ENCODE assay signal across 22 cellular contexts in the genomic region with DNA sequence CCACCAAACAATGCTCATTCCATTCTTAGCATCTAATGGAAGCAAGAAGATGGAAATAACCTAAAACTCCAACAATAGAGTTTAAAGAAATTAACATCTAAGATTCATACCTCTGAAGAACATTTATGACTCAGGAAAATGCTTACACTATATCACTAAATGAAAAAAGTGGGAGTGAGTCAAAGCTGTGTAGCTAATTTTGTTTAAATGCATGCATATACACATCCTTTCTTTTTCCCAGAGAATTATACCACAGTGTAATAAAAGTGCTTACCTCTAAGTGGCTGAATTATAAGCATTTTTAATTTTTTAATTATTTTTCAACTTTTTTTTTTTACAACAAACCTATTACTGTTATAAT. TPM values are rescaled to one million over a fixed set of nuclear protein-coding genes. Genes with fewer than 3 reads are reported as not detected.
DNase-seq lines count a peak whose midpoint lies in the region; ATAC-seq and TF ChIP-seq lines count a peak whose summit lies in the region.
"Had no signal": no experiment of that assay in that cellular context is flagged by ENCODE, and none has a peak within 500 bp of the region (broad histone marks: within the 10 kb centered on the region; RNA-seq: fewer than 3 reads in every experiment).

No MANE protein-coding gene starts in this region.

- H3F3A ChIP-seq in GM23338 (replicated peaks; ENCODE audit: low read depth), result no peaks in the 10 kb centered on the region

- H3K27ac Mint-ChIP-seq in Calu3 (ENCODE audit: unreplicated experiment) (peak overlapping the region; percentile 25), GM23338 (no peak overlapping the region)
- H3K27ac Mint-ChIP-seq: CD4-positive, CD25-positive, alpha-beta regulatory T cell; IgD-negative memory B cell had no signal

- peaks cover 3% of the 10 kb centered on the region for H3K9me3 Mint-ChIP-seq in Calu3 (ENCODE audit: low read depth, unreplicated experiment)
- peaks cover 9% of the 10 kb centered on the region; the same call in 2 of the 3 replicates for H3K9me3 Mint-ChIP-seq in GM23338

- H3K4me3 Mint-ChIP-seq in Calu3 (ENCODE audit: low read depth, unreplicated experiment), result no peak overlapping the region
- H3K4me3 Mint-ChIP-seq in GM23338, result no peak overlapping the region
- H3K4me3 Mint-ChIP-seq: CD4-positive, CD25-positive, alpha-beta regulatory T cell; IgD-negative memory B cell had no signal

- CTCF ChIA-PET in Calu3 (lab: Charles Lee), result no interaction called here

- peaks cover 15% of the 10 kb centered on the region for H3K4me1 Mint-ChIP-seq in Calu3 (ENCODE audit: low read depth, unreplicated experiment)
- H3K4me1 Mint-ChIP-seq in GM23338, result no peaks in the 10 kb centered on the region
- H3K4me1 Mint-ChIP-seq: CD4-positive, CD25-positive, alpha-beta regulatory T cell; IgD-negative memory B cell had no signal

- no peak for ATAC-seq in GM23338
- peak; percentile 66 for ATAC-seq in foreskin keratinocyte
- no peak for ATAC-seq in GM18511 (IDR thresholded peaks at IDR 0.05; ENCODE audit: unreplicated experiment)
- no peak for ATAC-seq in HG03460 (IDR thresholded peaks at IDR 0.05; ENCODE audit: unreplicated experiment)
- ATAC-seq: GM12878 had no signal

- peak overlapping the region; percentile 24; the same call in 1 of the 2 replicates for H2AFZ ChIP-seq in GM23338

- no peak overlapping the region for H3K4me2 ChIP-seq in GM23338

- DNase-seq in Calu3, result no peak
- DNase-seq in GM23338 (ENCODE audit: low spot score), result no peak
- DNase-seq in amniotic epithelial cell (ENCODE audit: low read depth), result peak; percentile 35
- DNase-seq in foreskin keratinocyte, result peak in 1 of 2 donors; percentile 33
- DNase-seq in NCI-H1105 treated with DMSO at 0.1 percent for 48 hours (lab: John Stamatoyannopoulos, UW), result no peak
- DNase-seq: CD4-positive, CD25-positive, alpha-beta regulatory T cell; DMS53; GDM1; H7; NCI-H1048; NCI-H1436; NCI-H187; NCI-H2081 treated with DMSO at 0.1 percent for 48 hours; NCI-H2171; NCI-H510A; NCI-H69; SHP77 treated with DMSO at 0.1 percent for 48 hours had no signal

- no peaks in the 10 kb centered on the region for H3K36me3 ChIP-seq in GM23338 (ENCODE audit: insufficient read depth)

- BruUV-seq in Calu3 (replicated peaks; lab: Mats Ljungman, UMichigan), result no TSS peak

- H3K4me1 ChIP-seq in GM23338 (ENCODE audit: insufficient read depth) (no peaks in the 10 kb centered on the region), foreskin keratinocyte (no peaks in the 10 kb centered on the region)

- H3K27me3 Mint-ChIP-seq in Calu3 (ENCODE audit: unreplicated experiment) (no peaks in the 10 kb centered on the region), GM23338 (ENCODE audit: insufficient read depth, low read depth, poor library complexity) (no peaks in the 10 kb centered on the region)

- no peak for TF ChIP-seq CTCF in Calu3 (IDR thresholded peaks at IDR 0.05; ENCODE audit: unreplicated experiment)
- no peak for TF ChIP-seq CTCF in GM23338 (conservative IDR thresholded peaks at IDR 0.05; ENCODE audit: low read depth in 2 of 2)
- TF ChIP-seq CTCF in foreskin keratinocyte (conservative IDR thresholded peaks at IDR 0.05), result no peak

- no peaks in the 10 kb centered on the region for H4K20me1 ChIP-seq in GM23338 (replicated peaks; ENCODE audit: insufficient read depth)

- no peaks in the 10 kb centered on the region for H3K79me2 ChIP-seq in GM23338 (replicated peaks; ENCODE audit: insufficient read depth)

- no peak overlapping the region for H3K4me3 ChIP-seq in GM23338
- H3K4me3 ChIP-seq: GM12878, SK-N-MC had no signal

- intact Hi-C loops in Calu3 (cut with micrococcal nuclease; ENCODE audit: unreplicated experiment), result no loop called here

- H3K27ac ChIP-seq in GM23338 (ENCODE audit: low read depth), result no peak overlapping the region
- H3K27ac ChIP-seq in foreskin keratinocyte, result no peak overlapping the region
- H3K27ac ChIP-seq: SK-N-MC had no signal

- no peaks in the 10 kb centered on the region; the same call in 1 of the 2 replicates for H3K9me2 ChIP-seq in GM23338 (ENCODE audit: insufficient read depth)

- H3K36me3 Mint-ChIP-seq in Calu3 (ENCODE audit: insufficient read depth, unreplicated experiment) (no peaks in the 10 kb centered on the region), GM23338 (ENCODE audit: low read depth) (no peaks in the 10 kb centered on the region)
- H3K36me3 Mint-ChIP-seq: CD4-positive, CD25-positive, alpha-beta regulatory T cell; IgD-negative memory B cell had no signal

- H3K27me3 ChIP-seq in GM23338 (ENCODE audit: insufficient read depth) (no peaks in the 10 kb centered on the region), foreskin keratinocyte (no peaks in the 10 kb centered on the region)

TF ChIP-seq in GM23338, 12 proteins besides CTCF, POLR2A, EP300 and RAD21 (continues in another document):
- TF ChIP-seq, protein P1, sequence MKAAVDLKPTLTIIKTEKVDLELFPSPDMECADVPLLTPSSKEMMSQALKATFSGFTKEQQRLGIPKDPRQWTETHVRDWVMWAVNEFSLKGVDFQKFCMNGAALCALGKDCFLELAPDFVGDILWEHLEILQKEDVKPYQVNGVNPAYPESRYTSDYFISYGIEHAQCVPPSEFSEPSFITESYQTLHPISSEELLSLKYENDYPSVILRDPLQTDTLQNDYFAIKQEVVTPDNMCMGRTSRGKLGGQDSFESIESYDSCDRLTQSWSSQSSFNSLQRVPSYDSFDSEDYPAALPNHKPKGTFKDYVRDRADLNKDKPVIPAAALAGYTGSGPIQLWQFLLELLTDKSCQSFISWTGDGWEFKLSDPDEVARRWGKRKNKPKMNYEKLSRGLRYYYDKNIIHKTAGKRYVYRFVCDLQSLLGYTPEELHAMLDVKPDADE (IDR thresholded peaks at IDR 0.05), result no peak
- TF ChIP-seq, protein P2, sequence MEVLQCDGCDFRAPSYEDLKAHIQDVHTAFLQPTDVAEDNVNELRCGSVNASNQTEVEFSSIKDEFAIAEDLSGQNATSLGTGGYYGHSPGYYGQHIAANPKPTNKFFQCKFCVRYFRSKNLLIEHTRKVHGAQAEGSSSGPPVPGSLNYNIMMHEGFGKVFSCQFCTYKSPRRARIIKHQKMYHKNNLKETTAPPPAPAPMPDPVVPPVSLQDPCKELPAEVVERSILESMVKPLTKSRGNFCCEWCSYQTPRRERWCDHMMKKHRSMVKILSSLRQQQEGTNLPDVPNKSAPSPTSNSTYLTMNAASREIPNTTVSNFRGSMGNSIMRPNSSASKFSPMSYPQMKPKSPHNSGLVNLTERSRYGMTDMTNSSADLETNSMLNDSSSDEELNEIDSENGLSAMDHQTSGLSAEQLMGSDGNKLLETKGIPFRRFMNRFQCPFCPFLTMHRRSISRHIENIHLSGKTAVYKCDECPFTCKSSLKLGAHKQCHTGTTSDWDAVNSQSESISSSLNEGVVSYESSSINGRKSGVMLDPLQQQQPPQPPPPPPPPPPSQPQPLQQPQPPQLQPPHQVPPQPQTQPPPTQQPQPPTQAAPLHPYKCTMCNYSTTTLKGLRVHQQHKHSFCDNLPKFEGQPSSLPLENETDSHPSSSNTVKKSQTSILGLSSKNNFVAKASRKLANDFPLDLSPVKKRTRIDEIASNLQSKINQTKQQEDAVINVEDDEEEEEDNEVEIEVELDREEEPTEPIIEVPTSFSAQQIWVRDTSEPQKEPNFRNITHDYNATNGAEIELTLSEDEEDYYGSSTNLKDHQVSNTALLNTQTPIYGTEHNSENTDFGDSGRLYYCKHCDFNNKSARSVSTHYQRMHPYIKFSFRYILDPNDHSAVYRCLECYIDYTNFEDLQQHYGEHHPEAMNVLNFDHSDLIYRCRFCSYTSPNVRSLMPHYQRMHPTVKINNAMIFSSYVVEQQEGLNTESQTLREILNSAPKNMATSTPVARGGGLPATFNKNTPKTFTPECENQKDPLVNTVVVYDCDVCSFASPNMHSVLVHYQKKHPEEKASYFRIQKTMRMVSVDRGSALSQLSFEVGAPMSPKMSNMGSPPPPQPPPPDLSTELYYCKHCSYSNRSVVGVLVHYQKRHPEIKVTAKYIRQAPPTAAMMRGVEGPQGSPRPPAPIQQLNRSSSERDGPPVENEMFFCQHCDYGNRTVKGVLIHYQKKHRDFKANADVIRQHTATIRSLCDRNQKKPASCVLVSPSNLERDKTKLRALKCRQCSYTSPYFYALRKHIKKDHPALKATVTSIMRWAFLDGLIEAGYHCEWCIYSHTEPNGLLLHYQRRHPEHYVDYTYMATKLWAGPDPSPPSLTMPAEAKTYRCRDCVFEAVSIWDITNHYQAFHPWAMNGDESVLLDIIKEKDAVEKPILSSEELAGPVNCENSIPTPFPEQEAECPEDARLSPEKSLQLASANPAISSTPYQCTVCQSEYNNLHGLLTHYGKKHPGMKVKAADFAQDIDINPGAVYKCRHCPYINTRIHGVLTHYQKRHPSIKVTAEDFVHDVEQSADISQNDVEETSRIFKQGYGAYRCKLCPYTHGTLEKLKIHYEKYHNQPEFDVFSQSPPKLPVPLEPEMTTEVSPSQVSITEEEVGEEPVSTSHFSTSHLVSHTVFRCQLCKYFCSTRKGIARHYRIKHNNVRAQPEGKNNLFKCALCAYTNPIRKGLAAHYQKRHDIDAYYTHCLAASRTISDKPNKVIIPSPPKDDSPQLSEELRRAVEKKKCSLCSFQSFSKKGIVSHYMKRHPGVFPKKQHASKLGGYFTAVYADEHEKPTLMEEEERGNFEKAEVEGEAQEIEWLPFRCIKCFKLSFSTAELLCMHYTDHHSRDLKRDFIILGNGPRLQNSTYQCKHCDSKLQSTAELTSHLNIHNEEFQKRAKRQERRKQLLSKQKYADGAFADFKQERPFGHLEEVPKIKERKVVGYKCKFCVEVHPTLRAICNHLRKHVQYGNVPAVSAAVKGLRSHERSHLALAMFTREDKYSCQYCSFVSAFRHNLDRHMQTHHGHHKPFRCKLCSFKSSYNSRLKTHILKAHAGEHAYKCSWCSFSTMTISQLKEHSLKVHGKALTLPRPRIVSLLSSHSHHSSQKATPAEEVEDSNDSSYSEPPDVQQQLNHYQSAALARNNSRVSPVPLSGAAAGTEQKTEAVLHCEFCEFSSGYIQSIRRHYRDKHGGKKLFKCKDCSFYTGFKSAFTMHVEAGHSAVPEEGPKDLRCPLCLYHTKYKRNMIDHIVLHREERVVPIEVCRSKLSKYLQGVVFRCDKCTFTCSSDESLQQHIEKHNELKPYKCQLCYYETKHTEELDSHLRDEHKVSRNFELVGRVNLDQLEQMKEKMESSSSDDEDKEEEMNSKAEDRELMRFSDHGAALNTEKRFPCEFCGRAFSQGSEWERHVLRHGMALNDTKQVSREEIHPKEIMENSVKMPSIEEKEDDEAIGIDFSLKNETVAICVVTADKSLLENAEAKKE (CRISPR knock-in tag; IDR thresholded peaks at IDR 0.05), result no peak
- TF ChIP-seq POLR2AphosphoS5 (IDR thresholded peaks at IDR 0.05; ENCODE audit: low read depth) (no peak), EZH2phosphoT487 (IDR thresholded peaks at IDR 0.05; ENCODE audit: unreplicated experiment) (no peak), JUNB (IDR thresholded peaks at IDR 0.05; ENCODE audit: unreplicated experiment) (no peak), ZNF114 (CRISPR knock-in tag; IDR thresholded peaks at IDR 0.05) (no peak)

RNA-seq across cellular contexts. Expression of a gene that starts 44.3 kb away (rescaled TPM):
- total RNA-seq in Calu3 (2022) (28.1 and 30.9 TPM in 2 replicates), foreskin keratinocyte (13.2 and 17.7 TPM in 2 replicates)
- 19.1 and 32.3 TPM in 2 replicates for total RNA-seq in GM23338 (2014; rRNA removed; shearing (Covaris generic))
- polyA plus RNA-seq in GM23338 (2016; fragmentation: Nextera tagmentation; extraction: Ambion mirVana) (8.4 and 9.8 TPM in 2 replicates), foreskin keratinocyte (14.5 and 20.5 TPM in 2 replicates)
